Comparison of ENCODE assay signal across 7 cellular contexts in genomic region chrX:70360366-70360765, GRCh38.
"Had no signal": no experiment of that assay in that cellular context is flagged by ENCODE, and none has a peak within 500 bp of the region (broad histone marks: within the 10 kb centered on the region; RNA-seq: fewer than 3 reads in every experiment).

No MANE protein-coding gene starts in this region.

- H3K4me3 ChIP-seq: GM23248 had no signal

- H2AFZ ChIP-seq: GM23248 had no signal

- H3K36me3 Mint-ChIP-seq: IgD-negative memory B cell had no signal

- H3K4me1 Mint-ChIP-seq: H9 had no signal

- H3K9ac ChIP-seq: GM23248 had no signal

- H3K4me3 Mint-ChIP-seq: H9, IgD-negative memory B cell had no signal

- H3K27me3 Mint-ChIP-seq: IgD-negative memory B cell had no signal

- ATAC-seq: HepG2 had no signal

- DNase-seq: GM23248, H9, HCEC 1CT, KBM-7 had no signal

- H3K27ac ChIP-seq: GM23248, HL-60 had no signal

- H3K27ac Mint-ChIP-seq: H9, IgD-negative memory B cell had no signal
